ENCODE assay signal across 14 cellular contexts in genomic region chr4:85953651-85954018, GRCh38.
DNase-seq lines count a peak whose midpoint lies in the region; ATAC-seq and TF ChIP-seq lines count a peak whose summit lies in the region.
"Had no signal": no experiment of that assay in that cellular context is flagged by ENCODE, and none has a peak within 500 bp of the region (broad histone marks: within the 10 kb centered on the region; RNA-seq: fewer than 3 reads in every experiment).

No MANE protein-coding gene starts in this region.

- 74 to 84% methylated on average over 2 to 3 of the region's 3 CpGs for WGBS in mesodermal cell (ENCODE audit: insufficient coverage in 2 of 2), 2 experiments

- DNase-seq in AG08395 (ENCODE audit: low spot score) (peak; percentile 45), NCI-H226 (peak; percentile 94), cardiac fibroblast (ENCODE audit: low read depth in 2 of 2) (peak; percentile 67 to 74), NCI-H2029 treated with DMSO at 0.1 percent for 48 hours (lab: John Stamatoyannopoulos, UW) (no peak)
- DNase-seq in stimulated activated naive CD4-positive, alpha-beta T cell treated with Interleukin-2 at 50 U/mL for 16 hours (lab: John Stamatoyannopoulos, UW) = no peak
- DNase-seq: activated T-cell treated with anti-CD3 and anti-CD28 coated beads, Interleukin-2, amount 50 U/mL, for 24 hours; hypothalamus; KG1; NCI-H526 treated with DMSO at 0.1 percent for 48 hours; upper lobe of left lung had no signal

- ATAC-seq in HG03378 (IDR thresholded peaks at IDR 0.05; ENCODE audit: unreplicated experiment) = no peak
- ATAC-seq in HG03025 (IDR thresholded peaks at IDR 0.05; ENCODE audit: low FRiP score, unreplicated experiment) = no peak
- ATAC-seq: natural killer cell treated with Interleukin-12 subunit alpha and Interleukin-12 subunit beta and Interleukin-15 and Interleukin-18, amount 100 ng/mL, for 72 hours had no signal

- H3K36me3 ChIP-seq in mesodermal cell (ENCODE audit: control insufficient read depth, insufficient read depth, low read length) = no peaks in the 10 kb centered on the region
- H3K36me3 ChIP-seq: upper lobe of left lung had no signal

- H3K27ac ChIP-seq in mesodermal cell (ENCODE audit: low read depth, low read length, severe bottlenecking) = peak overlapping the region; percentile 38
- H3K27ac ChIP-seq: upper lobe of left lung had no signal

- H3K4me1 ChIP-seq in mesodermal cell (ENCODE audit: control insufficient read depth, insufficient read depth, low read length, poor library complexity, severe bottlenecking) = peaks cover 7% of the 10 kb centered on the region
- H3K4me1 ChIP-seq: upper lobe of left lung had no signal

- H3K9me3 ChIP-seq in mesodermal cell (ENCODE audit: control insufficient read depth, low read length) = no peaks in the 10 kb centered on the region
- H3K9me3 ChIP-seq: upper lobe of left lung had no signal

- H3K4me3 ChIP-seq in cardiac fibroblast (replicated peaks in 1 of 2; ENCODE audit: low read depth in 2 of 2, low read length in 2 of 2) (no peak overlapping the region), mesodermal cell (ENCODE audit: extremely low read depth, insufficient read depth, low read length, poor library complexity, severe bottlenecking) (no peak overlapping the region)
- H3K4me3 ChIP-seq: upper lobe of left lung had no signal

- TF ChIP-seq CTCF in cardiac fibroblast (IDR thresholded peaks at IDR 0.05; ENCODE audit: low read depth, low read length) = no peak

Comparison
In these comparisons a context has a peak if more than half of its experiments do, and no peak if none do; other contexts are left out.
1. DNase-seq: peak in AG08395 (single experiment), NCI-H226 (single experiment) and cardiac fibroblast (2 of 2); none in stimulated activated naive CD4-positive, alpha-beta T cell treated with Interleukin-2 at 50 U/mL for 16 hours (single experiment) and NCI-H2029 treated with DMSO at 0.1 percent for 48 hours (single experiment).